Comparison of ENCODE assay signal across 8 cellular contexts in the genomic region with DNA sequence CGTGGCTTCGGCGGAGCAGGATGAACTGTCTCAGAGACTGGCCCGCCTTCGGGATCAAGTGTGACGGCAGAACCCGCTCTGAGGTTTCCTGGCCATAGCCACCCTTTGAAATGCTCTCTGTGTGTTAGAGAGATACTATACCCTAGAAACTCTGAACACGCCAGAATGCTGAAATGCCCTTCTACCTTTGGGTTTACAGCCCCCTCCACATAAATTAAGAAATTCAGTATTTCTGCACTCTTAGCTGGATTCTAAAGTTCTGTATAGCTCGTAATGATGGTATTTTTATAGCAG. TPM values are rescaled to one million over a fixed set of nuclear protein-coding genes. Genes with fewer than 3 reads are reported as not detected.
DNase-seq lines count a peak whose midpoint lies in the region; ATAC-seq and TF ChIP-seq lines count a peak whose summit lies in the region.

No MANE protein-coding gene starts in this region.

- CTCF ChIA-PET in AG04449 (lab: Yijun Ruan, JAX), result no interaction called here

- peak overlapping the region; percentile 82 for H3K27ac ChIP-seq in cingulate gyrus (ENCODE audit: low read depth, low read length)

- H3K4me3 Mint-ChIP-seq in naive B cell, result peak overlapping the region; percentile 97 to 100 (median 100)

- peaks cover 0 to 7% of the 10 kb centered on the region in 2 donors for H3K36me3 Mint-ChIP-seq in naive B cell

- H3K27ac Mint-ChIP-seq in naive B cell, result peak overlapping the region; percentile 100

- H3K4me3 ChIP-seq in AG04449 (ENCODE audit: low read depth, low read length), result peak overlapping the region; percentile 96
- peak overlapping the region; percentile 100 for H3K4me3 ChIP-seq in Jurkat, Clone E6-1 (ENCODE audit: low read length)

- H3K27me3 Mint-ChIP-seq in naive B cell, result peaks cover 0 to 6% (median 0%) of the 10 kb centered on the region in 3 donors

- H3K4me1 Mint-ChIP-seq in naive B cell, result peaks cover 24 to 54% (median 29%) of the 10 kb centered on the region in 3 donors

- ATAC-seq in naive B cell (ENCODE audit: low read depth in 2 of 2), result no peak
- no peak for ATAC-seq in HG03571 (IDR thresholded peaks at IDR 0.05; ENCODE audit: unreplicated experiment)

- POLR2A ChIA-PET in AG04449 (lab: Yijun Ruan, JAX), result no interaction called here

- no peak for DNase-seq in AG04449 (ENCODE audit: low read depth, low spot score)
- DNase-seq in Jurkat, Clone E6-1 (ENCODE audit: low read depth, low spot score), result no peak
- DNase-seq in naive B cell, result no peak
- no peak for DNase-seq in NCI-H345 (lab: John Stamatoyannopoulos, UW)
- DNase-seq in central memory CD4-positive, alpha-beta T cell, result no peak
- no peak for DNase-seq in activated effector memory CD4-positive, alpha-beta T cell treated with Interleukin-2 at 50 U/mL for 16 hours

- TF ChIP-seq CTCF in AG04449 (IDR thresholded peaks at IDR 0.05; ENCODE audit: insufficient read depth, low read length, missing control alignments), result no peak

- H3K9me3 Mint-ChIP-seq in naive B cell, result no peaks in the 10 kb centered on the region

RNA-seq across cellular contexts. Expression of a gene that starts 0.8 kb away (rescaled TPM):
- polyA plus RNA-seq in Jurkat, Clone E6-1 (2012; ENCODE audit: insufficient read depth, insufficient read length), result 21.2 TPM
- 100 to 1,000 TPM in 3 of 6 donors, 10 to 100 TPM in 3; 93.4 to 119 (median 101) TPM for polyA plus RNA-seq in naive B cell (ENCODE audit: low read depth in 6 of 6)

RNA-seq across cellular contexts. Expression of a gene that starts 56.1 kb away (rescaled TPM):
- polyA plus RNA-seq in Jurkat, Clone E6-1 (2012; ENCODE audit: insufficient read depth, insufficient read length), result 42.0 TPM
- polyA plus RNA-seq in naive B cell (ENCODE audit: low read depth in 6 of 6), result 10 to 100 TPM; 41.2 to 59.4 (median 50.1) TPM
